Comparison of ENCODE assay signal across 8 cellular contexts in genomic region chr11:126357055-126357962, GRCh38. TPM values are rescaled to one million over a fixed set of nuclear protein-coding genes. Genes with fewer than 3 reads are reported as not detected.
DNase-seq lines count a peak whose midpoint lies in the region; ATAC-seq and TF ChIP-seq lines count a peak whose summit lies in the region.

No MANE protein-coding gene starts in this region.

- H3K27ac Mint-ChIP-seq in Calu3 (ENCODE audit: unreplicated experiment): no peak overlapping the region

- TF ChIP-seq POLR2A in sigmoid colon (IDR thresholded peaks at IDR 0.05): no peak

- no peak for TF ChIP-seq CTCF in Calu3 (IDR thresholded peaks at IDR 0.05; ENCODE audit: unreplicated experiment)
- no peak for TF ChIP-seq CTCF in fibroblast of villous mesenchyme (IDR thresholded peaks at IDR 0.05; ENCODE audit: insufficient read depth, low read depth, low read length)
- no peak for TF ChIP-seq CTCF in sigmoid colon (IDR thresholded peaks at IDR 0.05)

- TSS peak; percentile 24 for BruUV-seq in Calu3 (replicated peaks; lab: Mats Ljungman, UMichigan)

- H3K4me3 ChIP-seq in SJSA1 (peak overlapping the region; percentile 57), fibroblast of villous mesenchyme (ENCODE audit: low read depth, low read length) (peak overlapping the region; percentile 79), sigmoid colon (peak overlapping the region; percentile 67 to 82 (median 78))

- CTCF ChIA-PET in Calu3 (lab: Charles Lee): interaction anchor here (1.1 kb wide), 1 partner anchor 123 kb away, joined by 3 read pairs; no protein-coding TSS in a partner anchor

- H3K27ac ChIP-seq in SJSA1 (peak overlapping the region; percentile 38; the same call in 1 of the 2 replicates), sigmoid colon (peak overlapping the region; percentile 86 to 90 (median 87))

- DNase-seq in Calu3 (no peak), SJSA1 (ENCODE audit: low read depth in 1 of 2, low spot score in 2 of 2) (no peak), fibroblast of villous mesenchyme (ENCODE audit: low read depth) (no peak), sigmoid colon (peak; percentile 64), NCI-H1105 treated with DMSO at 0.1 percent for 48 hours (lab: John Stamatoyannopoulos, UW) (no peak), UCSD-AML1 (lab: John Stamatoyannopoulos, UW; ENCODE audit: unreplicated experiment) (no peak)
- DNase-seq in activated effector memory CD4-positive, alpha-beta T cell treated with anti-CD3 and anti-CD28 coated beads, Interleukin-2, amount 50 U/mL, for 16 hours: no peak

- H3K4me1 ChIP-seq in SJSA1 (replicated peaks) (peaks cover 48% of the 10 kb centered on the region), sigmoid colon (peaks cover 0 to 75% (median 67%) of the 10 kb centered on the region in 4 donors)

- intact Hi-C loops in Calu3 (cut with micrococcal nuclease; ENCODE audit: unreplicated experiment) (loop anchor here (5.0 kb wide), 1 partner anchor 45 kb away; no protein-coding TSS in a partner anchor), sigmoid colon (cut with DNase I) (loop anchor here (2.0 kb wide), 1 partner anchor 57 kb away; no protein-coding TSS in a partner anchor)

- H3K36me3 ChIP-seq in SJSA1 (no peaks in the 10 kb centered on the region; the same call in 1 of the 2 replicates), sigmoid colon (no peaks in the 10 kb centered on the region)

- H3K9me3 Mint-ChIP-seq in Calu3 (ENCODE audit: low read depth, unreplicated experiment): peaks cover 3% of the 10 kb centered on the region

- H3K27me3 ChIP-seq in SJSA1 (replicated peaks): no peaks in the 10 kb centered on the region
- H3K27me3 ChIP-seq in sigmoid colon: no peaks in the 10 kb centered on the region

- TF ChIP-seq EP300 in sigmoid colon (IDR thresholded peaks at IDR 0.05): no peak

- H3K27me3 Mint-ChIP-seq in Calu3 (ENCODE audit: unreplicated experiment): no peaks in the 10 kb centered on the region

- H3K4me1 Mint-ChIP-seq in Calu3 (ENCODE audit: low read depth, unreplicated experiment): peaks cover 22% of the 10 kb centered on the region

- H3K9me3 ChIP-seq in SJSA1 (replicated peaks): no peaks in the 10 kb centered on the region
- no peaks in the 10 kb centered on the region for H3K9me3 ChIP-seq in sigmoid colon

- no peak for ATAC-seq in HG03457 (IDR thresholded peaks at IDR 0.05; ENCODE audit: unreplicated experiment)

- 81 to 82% methylated on average over 17 of the region's 17 CpGs for WGBS in sigmoid colon, 2 donors

- peaks cover 38% of the 10 kb centered on the region for H3K36me3 Mint-ChIP-seq in Calu3 (ENCODE audit: insufficient read depth, unreplicated experiment)

- peak overlapping the region; percentile 89 for H3K4me3 Mint-ChIP-seq in Calu3 (ENCODE audit: low read depth, unreplicated experiment)

RNA-seq across cellular contexts. Expression of gene ST3GAL4, which starts 1.8 kb away (rescaled TPM):
- total RNA-seq in Calu3 (2022) (22.1 and 27.9 TPM in 2 replicates), fibroblast of villous mesenchyme (16.8 and 17.1 TPM in 2 replicates), sigmoid colon (10 to 100 TPM; 43.1 to 69.2 (median 45.5) TPM)
- total RNA-seq in SJSA1 (2014; rRNA removed; shearing (Covaris generic)): 22.3 and 32.8 TPM in 2 replicates
- polyA plus RNA-seq in sigmoid colon: 100 to 1,000 TPM; 211 to 336 (median 268) TPM

RNA-seq across cellular contexts. Expression of gene DCPS, which starts 53.4 kb away (rescaled TPM):
- total RNA-seq in Calu3 (2022) (30.5 and 33.2 TPM in 2 replicates), fibroblast of villous mesenchyme (10.4 and 12.9 TPM in 2 replicates), sigmoid colon (1 to 10 TPM; 7.6 to 10.0 (median 9.3) TPM)
- 8.1 and 13.5 TPM in 2 replicates for total RNA-seq in SJSA1 (2014; rRNA removed; shearing (Covaris generic))
- polyA plus RNA-seq in sigmoid colon: 10 to 100 TPM in 2 of 3 donors, 1 to 10 TPM in 1; 9.0 to 30.0 (median 15.0) TPM
